Comparison of ENCODE assay signal across 17 cellular contexts in genomic region chr15:68788265-68788624, GRCh38. TPM values are rescaled to one million over a fixed set of nuclear protein-coding genes. Genes with fewer than 3 reads are reported as not detected.
DNase-seq lines count a peak whose midpoint lies in the region; ATAC-seq and TF ChIP-seq lines count a peak whose summit lies in the region.
"Had no signal": no experiment of that assay in that cellular context is flagged by ENCODE, and none has a peak within 500 bp of the region (broad histone marks: within the 10 kb centered on the region; RNA-seq: fewer than 3 reads in every experiment).

No MANE protein-coding gene starts in this region.

- no peak overlapping the region for H2AFZ ChIP-seq in Karpas-422 (ENCODE audit: low read length)

- peaks cover 54% of the 10 kb centered on the region for H3K79me2 ChIP-seq in Karpas-422 (ENCODE audit: low read length)

- H3K4me2 ChIP-seq in Karpas-422 (ENCODE audit: low read depth, low read length, poor library complexity, severe bottlenecking): no peak overlapping the region
- H3K4me2 ChIP-seq: smooth muscle cell had no signal

- H3K27me3 Mint-ChIP-seq in dendritic cell treated with granulocyte-macrophage colony-stimulating factor and Interleukin-4, amounts not matched to agents 40 ng/mL and 50 ng/mL, for 4 days: no peaks in the 10 kb centered on the region
- H3K27me3 Mint-ChIP-seq in nephron progenitor cell (ENCODE audit: low read depth, poor library complexity): no peaks in the 10 kb centered on the region

- H3K36me3 ChIP-seq in cardiac muscle cell (peaks cover 27% of the 10 kb centered on the region), upper lobe of right lung (peaks cover 36% of the 10 kb centered on the region), Karpas-422 (ENCODE audit: insufficient read depth, low read length) (peaks cover 13% of the 10 kb centered on the region; the same call in 1 of the 2 replicates)
- H3K36me3 ChIP-seq: ovary had no signal

- H3K4me3 ChIP-seq in cardiac muscle cell (no peak overlapping the region), upper lobe of right lung (no peak overlapping the region), Karpas-422 (ENCODE audit: low read length) (no peak overlapping the region)
- H3K4me3 ChIP-seq: ovary, smooth muscle cell had no signal

- H4K20me1 ChIP-seq in Karpas-422 (ENCODE audit: insufficient read depth, low read depth, low read length): peaks cover 77% of the 10 kb centered on the region

- H3K27ac ChIP-seq in cardiac muscle cell (peak overlapping the region; percentile 28), upper lobe of right lung (peak overlapping the region; percentile 71), Karpas-422 (ENCODE audit: low read length) (no peak overlapping the region)
- H3K27ac ChIP-seq: ovary had no signal

- H3K4me1 Mint-ChIP-seq in dendritic cell treated with granulocyte-macrophage colony-stimulating factor and Interleukin-4, amounts not matched to agents 40 ng/mL and 50 ng/mL, for 4 days (ENCODE audit: low read depth): peaks cover 82% of the 10 kb centered on the region
- peaks cover 66% of the 10 kb centered on the region for H3K4me1 Mint-ChIP-seq in nephron progenitor cell

- ATAC-seq in left cardiac atrium (no peak), upper lobe of right lung (no peak), HG03175 (IDR thresholded peaks at IDR 0.05; ENCODE audit: unreplicated experiment) (no peak)
- ATAC-seq: PC-3 had no signal

- no peak for DNase-seq in cardiac muscle cell (ENCODE audit: low read depth in 1 of 2, low spot score in 1 of 2)
- DNase-seq in left cardiac atrium: no peak
- DNase-seq in nephron progenitor cell: no peak
- no peak for DNase-seq in upper lobe of right lung
- no peak for DNase-seq in Karpas-422
- no peak for DNase-seq in NCI-H345 treated with DMSO at 0.1 percent for 48 hours (lab: John Stamatoyannopoulos, UW; ENCODE audit: unreplicated experiment)
- DNase-seq: amniotic stem cell, midbrain, NCI-H1092, NCI-H2107, NCI-H748 treated with DMSO at 0.1 percent for 48 hours, ovary, PC-3 had no signal

- peaks cover 59% of the 10 kb centered on the region for H3K36me3 Mint-ChIP-seq in dendritic cell treated with granulocyte-macrophage colony-stimulating factor and Interleukin-4, amounts not matched to agents 40 ng/mL and 50 ng/mL, for 4 days (ENCODE audit: low read depth)
- peaks cover 53% of the 10 kb centered on the region for H3K36me3 Mint-ChIP-seq in nephron progenitor cell (ENCODE audit: low read depth)

- no peaks in the 10 kb centered on the region for H3K27me3 ChIP-seq in cardiac muscle cell
- H3K27me3 ChIP-seq in upper lobe of right lung: no peaks in the 10 kb centered on the region
- no peaks in the 10 kb centered on the region for H3K27me3 ChIP-seq in Karpas-422 (ENCODE audit: low read length)
- H3K27me3 ChIP-seq: ovary had no signal

- intact Hi-C loops in left cardiac atrium (cut with DNase I) (loop anchor here in 1 of 2 donors (5.0 kb wide), 1 partner anchor 39 kb away; no protein-coding TSS in a partner anchor), upper lobe of right lung (cut with DNase I) (no loop called here)
- intact Hi-C loops in dendritic cell treated with granulocyte-macrophage colony-stimulating factor and Interleukin-4, amounts not matched to agents 40 ng/mL and 50 ng/mL, for 4 days (cut with micrococcal nuclease): no loop called here

- H3K9me2 ChIP-seq in Karpas-422 (replicated peaks; ENCODE audit: insufficient read depth, low read length): no peaks in the 10 kb centered on the region

- H3K9me3 ChIP-seq in cardiac muscle cell (ENCODE audit: low read depth) (no peaks in the 10 kb centered on the region), upper lobe of right lung (no peaks in the 10 kb centered on the region), Karpas-422 (ENCODE audit: low read length) (no peaks in the 10 kb centered on the region)
- H3K9me3 ChIP-seq: ovary had no signal

- H3K9me3 Mint-ChIP-seq in dendritic cell treated with granulocyte-macrophage colony-stimulating factor and Interleukin-4, amounts not matched to agents 40 ng/mL and 50 ng/mL, for 4 days: no peaks in the 10 kb centered on the region
- H3K9me3 Mint-ChIP-seq in nephron progenitor cell: no peaks in the 10 kb centered on the region
- H3K9me3 Mint-ChIP-seq: activated T-helper 1 cell treated with anti-CD3 and anti-CD28 coated beads, Interleukin-12 subunit alpha, Interleukin-12 subunit beta, Interleukin-2, Interleukin-4 antibody, amounts not matched to agents 30 ng/mL and 10 ng/mL and 1 ng/mL, durations not matched to agents 14 hours and 24 hours and 36 hours had no signal

- TF ChIP-seq CTCF in cardiac muscle cell (IDR thresholded peaks at IDR 0.05; ENCODE audit: low read depth, low read length): no peak
- TF ChIP-seq CTCF in nephron progenitor cell (IDR thresholded peaks at IDR 0.05): no peak
- TF ChIP-seq CTCF in upper lobe of right lung (IDR thresholded peaks at IDR 0.05): no peak

- no peak overlapping the region for H3K9ac ChIP-seq in Karpas-422 (ENCODE audit: low read length)

- peak overlapping the region; percentile 94 for H3K27ac Mint-ChIP-seq in dendritic cell treated with granulocyte-macrophage colony-stimulating factor and Interleukin-4, amounts not matched to agents 40 ng/mL and 50 ng/mL, for 4 days
- peak overlapping the region; percentile 97 for H3K27ac Mint-ChIP-seq in nephron progenitor cell

- H3K4me1 ChIP-seq in cardiac muscle cell (ENCODE audit: low read depth): peaks cover 40% of the 10 kb centered on the region
- H3K4me1 ChIP-seq in upper lobe of right lung: peaks cover 55% of the 10 kb centered on the region
- H3K4me1 ChIP-seq in Karpas-422 (ENCODE audit: low read length): peaks cover 4% of the 10 kb centered on the region; the same call in 1 of the 2 replicates

- H3K4me3 Mint-ChIP-seq in dendritic cell treated with granulocyte-macrophage colony-stimulating factor and Interleukin-4, amounts not matched to agents 40 ng/mL and 50 ng/mL, for 4 days: no peak overlapping the region
- H3K4me3 Mint-ChIP-seq in nephron progenitor cell: no peak overlapping the region
- H3K4me3 Mint-ChIP-seq: activated T-helper 1 cell treated with anti-CD3 and anti-CD28 coated beads, Interleukin-12 subunit alpha, Interleukin-12 subunit beta, Interleukin-2, Interleukin-4 antibody, amounts not matched to agents 30 ng/mL and 10 ng/mL and 1 ng/mL, durations not matched to agents 14 hours and 24 hours and 36 hours had no signal

RNA-seq across cellular contexts. Expression of gene ANP32A, which starts 32.5 kb away (rescaled TPM):
- total RNA-seq in cardiac muscle cell (140 and 144 TPM in 2 replicates), left cardiac atrium (100 to 1,000 TPM; 106 to 118 TPM), upper lobe of right lung (114 TPM)
- 278 and 318 TPM in 2 replicates for polyA plus RNA-seq in cardiac muscle cell
- 99.5 and 184 TPM in 2 replicates for total RNA-seq in Karpas-422 (2014; rRNA removed; shearing (Covaris generic); ENCODE audit: low replicate concordance)
